Comparison of ENCODE assay signal across 8 cellular contexts in the genomic region with DNA sequence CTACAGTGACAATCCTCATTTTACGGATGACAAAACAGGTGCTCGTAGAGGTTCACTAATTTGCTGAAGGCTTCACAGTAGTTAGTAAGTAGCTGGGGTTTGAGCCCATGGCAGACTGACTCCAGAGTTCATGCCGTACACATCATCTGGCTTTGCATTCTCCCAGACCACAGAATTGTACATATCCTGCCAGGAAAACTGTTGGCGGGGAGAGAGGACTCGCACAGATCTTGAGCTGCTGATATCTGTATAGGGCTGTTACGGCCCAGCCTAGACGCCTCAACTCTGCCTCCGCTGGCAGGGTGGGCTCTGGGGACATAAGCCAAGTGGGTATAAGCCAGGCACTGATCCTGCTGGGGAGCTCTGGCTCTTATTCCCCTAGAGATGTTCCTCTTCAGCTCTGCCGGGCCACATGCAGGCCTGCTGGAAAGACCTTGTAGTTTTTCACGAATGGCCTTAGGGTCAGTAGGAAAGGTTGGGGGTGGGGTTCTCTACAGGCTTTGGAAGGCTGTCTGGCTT. TPM values are rescaled to one million over a fixed set of nuclear protein-coding genes. Genes with fewer than 3 reads are reported as not detected.
A peak's percentile ranks its signal among the peaks of the same experiment; 100 is the strongest.
DNase-seq lines count a peak whose midpoint lies in the region; TF ChIP-seq lines count a peak whose summit lies in the region.

No MANE protein-coding gene starts in this region.

- DNase-seq in BJ (ENCODE audit: low read depth) (peak; percentile 65), RPMI7951 (ENCODE audit: low read depth) (peak; percentile 84), fibroblast of peridontal ligament (ENCODE audit: extremely low read depth) (peak; percentile 94), non-pigmented ciliary epithelial cell (ENCODE audit: low read depth) (peak; percentile 77), NCI-H345 treated with DMSO at 0.1 percent for 48 hours (lab: John Stamatoyannopoulos, UW; ENCODE audit: unreplicated experiment) (no peak), GM13976 (ENCODE audit: low spot score) (no peak), HuH-7.5 (ENCODE audit: low spot score) (no peak), NCI-H510A treated with DMSO at 0.1 percent for 48 hours (lab: John Stamatoyannopoulos, UW) (no peak)

- POLR2A ChIA-PET in BJ (lab: Charles Lee) = interaction anchor here (0.5 kb wide), 1 partner anchor 10 kb away, joined by 5 read pairs; no protein-coding TSS in a partner anchor

- in situ Hi-C loops in GM13976 (cut with MboI; ENCODE audit: low sequenced_read_pairs, unreplicated experiment) = no loop called here

- H3K4me3 ChIP-seq in BJ (ENCODE audit: low read depth, low read length) = peak overlapping the region; percentile 21

- CTCF ChIA-PET in BJ (lab: Yijun Ruan, JAX) = interaction anchor here (1.0 to 1.6 kb wide), 3 partner anchors 11 to 121 kb away, joined by 4 to 6 read pairs (median 6); no protein-coding TSS in a partner anchor

- peaks cover 1% of the 10 kb centered on the region; the same call in 1 of the 2 replicates for H3K36me3 ChIP-seq in BJ (ENCODE audit: control insufficient read depth, insufficient read depth, low read length)

- TF ChIP-seq CTCF in BJ (IDR thresholded peaks at IDR 0.05; ENCODE audit: insufficient read depth, low read depth, low read length) (peak; percentile 26; the same call in 1 of the 2 replicates), GM13976 (IDR thresholded peaks at IDR 0.05; ENCODE audit: borderline replicate concordance, control extremely low read depth, extremely low read depth, insufficient read depth, missing control alignments) (no peak)

- H3K27me3 ChIP-seq in BJ (ENCODE audit: control insufficient read depth, insufficient read depth, low read length) = no peaks in the 10 kb centered on the region

RNA-seq across cellular contexts. Expression of a gene that starts 16.3 kb away (rescaled TPM):
- 51.5 and 59.0 TPM in 2 replicates for polyA plus RNA-seq in BJ (2011; rRNA removed)
- 69.5 and 104 TPM in 2 replicates for polyA minus RNA-seq in BJ (2011; rRNA and poly(A)+ RNA removed)
- 32.4 and 33.5 TPM in 2 replicates for total RNA-seq in RPMI7951 (2014; rRNA removed; shearing (Covaris generic))

Comparison
In these comparisons a context has a peak if more than half of its experiments do, and no peak if none do; other contexts are left out.
1. DNase-seq: peak in BJ (single experiment), RPMI7951 (single experiment), fibroblast of peridontal ligament (single experiment) and non-pigmented ciliary epithelial cell (single experiment); none in NCI-H345 treated with DMSO at 0.1 percent for 48 hours (single experiment), GM13976 (single experiment), HuH-7.5 (single experiment) and NCI-H510A treated with DMSO at 0.1 percent for 48 hours (single experiment).